15 cellular contexts compared by ENCODE assay signal in the genomic region with DNA sequence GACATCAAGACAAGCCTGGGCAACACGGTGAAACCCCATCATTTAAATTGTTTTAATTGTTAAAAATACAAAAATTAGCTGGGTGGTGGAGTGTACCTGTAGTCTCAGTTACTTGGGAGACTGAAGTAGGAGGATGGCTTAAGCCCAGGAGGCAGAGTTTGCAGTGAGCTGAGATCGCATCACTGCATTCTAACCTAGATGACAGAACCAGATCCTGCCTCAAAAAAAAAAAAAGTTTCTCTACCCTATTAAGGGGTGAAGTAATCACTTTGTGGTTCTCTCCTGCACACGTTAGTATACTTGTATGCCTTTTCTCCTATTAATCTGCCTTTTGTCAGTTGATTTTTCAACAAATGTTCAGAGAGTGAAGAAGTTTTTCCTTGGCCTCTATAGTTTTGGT. TPM values are rescaled to one million over a fixed set of nuclear protein-coding genes. Genes with fewer than 3 reads are reported as not detected.
DNase-seq lines count a peak whose midpoint lies in the region; ATAC-seq and TF ChIP-seq lines count a peak whose summit lies in the region.
"Had no signal": no experiment of that assay in that cellular context is flagged by ENCODE, and none has a peak within 500 bp of the region (broad histone marks: within the 10 kb centered on the region; RNA-seq: fewer than 3 reads in every experiment).

No MANE protein-coding gene starts in this region.

- no peak overlapping the region for H3K4ac ChIP-seq in trophoblast cell (ENCODE audit: low read depth, low read length)

- TF ChIP-seq CTCF in foreskin keratinocyte (conservative IDR thresholded peaks at IDR 0.05) (no peak), sigmoid colon (IDR thresholded peaks at IDR 0.05) (no peak)

- H2AFZ ChIP-seq in trophoblast cell (ENCODE audit: insufficient read depth, low read length, poor library complexity): no peak overlapping the region
- H2AFZ ChIP-seq: GM23338 had no signal

- no peak overlapping the region for H3K14ac ChIP-seq in trophoblast cell (ENCODE audit: low read length)

- intact Hi-C loops in sigmoid colon (cut with DNase I): no loop called here

- H3K27ac Mint-ChIP-seq in activated naive CD4-positive, alpha-beta T cell treated with anti-CD3 and anti-CD28 coated beads, Interleukin-2, amount 50 U/mL, for 72 hours: no peak overlapping the region
- H3K27ac Mint-ChIP-seq: CD8-positive, alpha-beta T cell; GM23338 had no signal

- H3K27me3 ChIP-seq in foreskin keratinocyte (no peaks in the 10 kb centered on the region), trophoblast cell (ENCODE audit: insufficient read depth, low read length) (no peaks in the 10 kb centered on the region), sigmoid colon (no peaks in the 10 kb centered on the region)
- H3K27me3 ChIP-seq: BE2C had no signal

- H3K79me1 ChIP-seq in trophoblast cell (ENCODE audit: low read length): peaks cover 13% of the 10 kb centered on the region

- no peak for TF ChIP-seq EP300 in sigmoid colon (IDR thresholded peaks at IDR 0.05)

- H3K36me3 Mint-ChIP-seq in activated naive CD4-positive, alpha-beta T cell treated with anti-CD3 and anti-CD28 coated beads, Interleukin-2, amount 50 U/mL, for 72 hours: peaks cover 4 to 29% of the 10 kb centered on the region in 2 donors
- H3K36me3 Mint-ChIP-seq: CD8-positive, alpha-beta T cell had no signal

- H3K4me3 ChIP-seq in trophoblast cell (ENCODE audit: low read depth, low read length) (no peak overlapping the region), sigmoid colon (no peak overlapping the region)
- H3K4me3 ChIP-seq: GM23338 had no signal

- no peak overlapping the region for H2BK5ac ChIP-seq in trophoblast cell (ENCODE audit: low read depth, low read length, poor library complexity)

- H2AK5ac ChIP-seq in trophoblast cell (ENCODE audit: low read length): no peak overlapping the region

- no peak overlapping the region for H3K9ac ChIP-seq in trophoblast cell (ENCODE audit: low read length)

- DNase-seq in amniotic epithelial cell (ENCODE audit: low read depth): peak; percentile 42
- DNase-seq in foreskin keratinocyte: peak in 1 of 2 donors; percentile 63
- no peak for DNase-seq in trophoblast cell
- DNase-seq in sigmoid colon: no peak
- DNase-seq in DMS114 treated with DMSO at 0.1 percent for 48 hours (lab: John Stamatoyannopoulos, UW; ENCODE audit: unreplicated experiment): no peak
- DNase-seq in activated naive CD4-positive, alpha-beta T cell treated with anti-CD3 and anti-CD28 coated beads, Interleukin-2, amount 50 U/mL, for 72 hours (ENCODE audit: low spot score in 2 of 2): no peak
- no peak for DNase-seq in DMS53 treated with DMSO at 0.1 percent for 48 hours (lab: John Stamatoyannopoulos, UW; ENCODE audit: unreplicated experiment)
- DNase-seq: BE2C; CD8-positive, alpha-beta T cell; DMS79 treated with DMSO at 0.1 percent for 48 hours; EL; H7 had no signal

- no peaks in the 10 kb centered on the region for H3K79me2 ChIP-seq in trophoblast cell (ENCODE audit: control insufficient read depth, insufficient read depth, low read length, poor library complexity)

- H4K12ac ChIP-seq in trophoblast cell (ENCODE audit: low read depth, low read length): no peak overlapping the region

- no CpG with 5 or more reads among the region's 3 CpGs for WGBS in trophoblast cell (ENCODE audit: extremely low coverage, insufficient coverage, insufficient read length)
- 75 to 85% methylated on average over 3 of the region's 3 CpGs for WGBS in sigmoid colon, 2 donors

- H3K36me3 ChIP-seq in trophoblast cell (ENCODE audit: control insufficient read depth in 1 of 2, insufficient read depth in 2 of 2, low read length in 2 of 2) (peaks cover 0 to 3% of the 10 kb centered on the region in 2 experiments), sigmoid colon (no peaks in the 10 kb centered on the region)
- H3K36me3 ChIP-seq: BE2C had no signal

- H2BK120ac ChIP-seq in trophoblast cell (ENCODE audit: insufficient read depth, low read length, poor library complexity): peak overlapping the region; percentile 48

- no peak overlapping the region for H3K4me2 ChIP-seq in trophoblast cell (ENCODE audit: low read length)
- H3K4me2 ChIP-seq: GM23338 had no signal

- H3K27ac ChIP-seq in foreskin keratinocyte (peak overlapping the region; percentile 95), trophoblast cell (ENCODE audit: low read depth, low read length) (no peak overlapping the region), sigmoid colon (no peak overlapping the region)
- H3K27ac ChIP-seq: C4-2B, HL-60 had no signal

- H3K9me3 ChIP-seq in trophoblast cell (ENCODE audit: insufficient read depth, low read depth, low read length) (peaks cover 5% of the 10 kb centered on the region), sigmoid colon (no peaks in the 10 kb centered on the region)

- H3K4me1 ChIP-seq in foreskin keratinocyte (peaks cover 29% of the 10 kb centered on the region), trophoblast cell (ENCODE audit: control insufficient read depth in 1 of 2, insufficient read depth in 2 of 2, low read length in 2 of 2) (peaks cover 12 to 13% of the 10 kb centered on the region in 2 experiments), sigmoid colon (no peaks in the 10 kb centered on the region)
- H3K4me1 ChIP-seq: BE2C had no signal

- H4K91ac ChIP-seq in trophoblast cell (ENCODE audit: low read depth, low read length): no peak overlapping the region

- no peak overlapping the region for H3K23ac ChIP-seq in trophoblast cell (ENCODE audit: low read length)

- H2BK12ac ChIP-seq in trophoblast cell (ENCODE audit: low read length): no peak overlapping the region

- H3K9me3 Mint-ChIP-seq in activated naive CD4-positive, alpha-beta T cell treated with anti-CD3 and anti-CD28 coated beads, Interleukin-2, amount 50 U/mL, for 72 hours: peaks cover 0 to 19% of the 10 kb centered on the region in 2 donors
- H3K9me3 Mint-ChIP-seq: CD8-positive, alpha-beta T cell had no signal

- ATAC-seq in foreskin keratinocyte: no peak
- ATAC-seq in activated naive CD4-positive, alpha-beta T cell treated with anti-CD3 and anti-CD28 coated beads, Interleukin-2, amount 50 U/mL, for 72 hours: no peak
- ATAC-seq: CD8-positive, alpha-beta T cell; GM23338 had no signal

- H4K8ac ChIP-seq in trophoblast cell (ENCODE audit: low read depth, low read length): no peak overlapping the region

- H3K18ac ChIP-seq in trophoblast cell (ENCODE audit: low read length): no peak overlapping the region

- TF ChIP-seq POLR2A in sigmoid colon (IDR thresholded peaks at IDR 0.05): no peak

RNA-seq across cellular contexts. Expression of gene PUM2, which starts 18.1 kb away (rescaled TPM):
- 43.9 and 44.1 TPM in 2 replicates for total RNA-seq in foreskin keratinocyte
- polyA plus RNA-seq in foreskin keratinocyte: 9.5 and 11.6 TPM in 2 replicates
- polyA plus RNA-seq in trophoblast cell (2013): 48.9 and 50.0 TPM in 2 replicates
- total RNA-seq in sigmoid colon: 10 to 100 TPM; 73.4 to 87.2 (median 83.4) TPM
- 10 to 100 TPM; 30.0 to 36.8 (median 33.1) TPM for polyA plus RNA-seq in sigmoid colon
- total RNA-seq in activated naive CD4-positive, alpha-beta T cell treated with anti-CD3 and anti-CD28 coated beads, Interleukin-2, amount 50 U/mL, for 72 hours: 100 to 1,000 TPM in 1 of 2 donors, 10 to 100 TPM in 1; 99.0 to 111 TPM
